Comparison of ENCODE assay signal across 9 cellular contexts in genomic region chr15:41970456-41970855, GRCh38. TPM values are rescaled to one million over a fixed set of nuclear protein-coding genes. Genes with fewer than 3 reads are reported as not detected.
A peak's percentile ranks its signal among the peaks of the same experiment; 100 is the strongest.
DNase-seq lines count a peak whose midpoint lies in the region; ATAC-seq and TF ChIP-seq lines count a peak whose summit lies in the region.
"Had no signal": no experiment of that assay in that cellular context is flagged by ENCODE, and none has a peak within 500 bp of the region (broad histone marks: within the 10 kb centered on the region; RNA-seq: fewer than 3 reads in every experiment).

No MANE protein-coding gene starts in this region.

- H3K4me2 ChIP-seq in KMS-11: peak overlapping the region; percentile 77

- peaks cover 28% of the 10 kb centered on the region; the same call in 1 of the 2 replicates for H3K79me2 ChIP-seq in KMS-11 (ENCODE audit: insufficient read depth, low read depth)

- no peaks in the 10 kb centered on the region for H3K36me3 ChIP-seq in KMS-11 (ENCODE audit: insufficient read depth)

- H3K4me1 Mint-ChIP-seq in CD14-positive monocyte: peaks cover 67% of the 10 kb centered on the region
- peaks cover 38% of the 10 kb centered on the region for H3K4me1 Mint-ChIP-seq in nephron progenitor cell

- TF ChIP-seq CTCF in CD14-positive monocyte (IDR thresholded peaks at IDR 0.05) (no peak), KMS-11 (conservative IDR thresholded peaks at IDR 0.05; ENCODE audit: low read depth, low read length) (no peak), coronary artery (IDR thresholded peaks at IDR 0.05) (no peak), nephron progenitor cell (IDR thresholded peaks at IDR 0.05) (no peak)

- peaks cover 0 to 1% (median 0%) of the 10 kb centered on the region in 3 donors for H3K27me3 Mint-ChIP-seq in CD14-positive monocyte (ENCODE audit: low read depth in 3 of 3)
- H3K27me3 Mint-ChIP-seq in nephron progenitor cell (ENCODE audit: low read depth, poor library complexity): peaks cover 17% of the 10 kb centered on the region

- no peaks in the 10 kb centered on the region for H4K20me1 ChIP-seq in KMS-11 (ENCODE audit: insufficient read depth)

- ATAC-seq in HG02840 (IDR thresholded peaks at IDR 0.05; ENCODE audit: low FRiP score, unreplicated experiment): no peak

- peak overlapping the region; percentile 91 to 92 for H3K4me3 Mint-ChIP-seq in CD14-positive monocyte
- peak overlapping the region; percentile 37 for H3K4me3 Mint-ChIP-seq in nephron progenitor cell

- H3K27ac ChIP-seq in KMS-11: peak overlapping the region; percentile 57
- H3K27ac ChIP-seq in coronary artery: peak overlapping the region; percentile 94 to 96

- H3K9ac ChIP-seq in KMS-11: peak overlapping the region; percentile 70; the same call in 1 of the 2 replicates

- H3K4me3 ChIP-seq in KMS-11 (IDR thresholded peaks at IDR 0.05; ENCODE audit: insufficient read depth, low read depth, low read length) (no peak overlapping the region), coronary artery (peak overlapping the region; percentile 94)

- peaks cover 33% of the 10 kb centered on the region for H3K4me1 ChIP-seq in KMS-11 (ENCODE audit: low read depth, poor library complexity, severe bottlenecking)

- H2AFZ ChIP-seq in KMS-11 (ENCODE audit: low read depth): no peak overlapping the region

- intact Hi-C loops in CD14-positive monocyte (cut with micrococcal nuclease): loop anchor here (2.0 to 5.0 kb wide), 3 partner anchors 33 to 198 kb away; partner anchors contain the start of gene MAPKBP1 (in 1 of the 2)

- H3K27me3 ChIP-seq in KMS-11 (ENCODE audit: insufficient read depth, low read depth): no peaks in the 10 kb centered on the region

- H3K9me3 Mint-ChIP-seq in CD14-positive monocyte (no peaks in the 10 kb centered on the region), nephron progenitor cell (no peaks in the 10 kb centered on the region)

- H3K36me3 Mint-ChIP-seq in CD14-positive monocyte (peaks cover 3 to 14% of the 10 kb centered on the region in 2 donors), nephron progenitor cell (ENCODE audit: low read depth) (peaks cover 5% of the 10 kb centered on the region)

- H3K27ac Mint-ChIP-seq in CD14-positive monocyte (peak overlapping the region; percentile 94 to 99 (median 97)), nephron progenitor cell (no peak overlapping the region)

- DNase-seq in CD14-positive monocyte (ENCODE audit: low spot score) (no peak), coronary artery (ENCODE audit: low spot score) (peak; percentile 52), nephron progenitor cell (no peak), HuH-7 (ENCODE audit: low spot score) (no peak), hepatic stellate cell (ENCODE audit: low spot score) (no peak)
- DNase-seq in activated CD4-positive, alpha-beta T cell treated with anti-CD3 and anti-CD28 coated beads for 48 hours: no peak
- DNase-seq: GDM1 had no signal

RNA-seq across cellular contexts. Expression of gene EHD4, which starts 1.9 kb away (rescaled TPM):
- 10 to 100 TPM; 14.2 to 16.0 TPM for polyA plus RNA-seq in CD14-positive monocyte

RNA-seq across cellular contexts. Expression of gene PLA2G4E, which starts 50.4 kb away (rescaled TPM):
- polyA plus RNA-seq in CD14-positive monocyte: not detected
